Comparison of ENCODE assay signal across 34 cellular contexts in genomic region chr12:71867131-71867530, GRCh38.
"Had no signal": no experiment of that assay in that cellular context is flagged by ENCODE, and none has a peak within 500 bp of the region (broad histone marks: within the 10 kb centered on the region; RNA-seq: fewer than 3 reads in every experiment).

No MANE protein-coding gene starts in this region.

- H3K27me3 Mint-ChIP-seq: activated CD8-positive, alpha-beta T cell treated with anti-CD3 and anti-CD28 coated beads for 36 hours; activated naive CD4-positive, alpha-beta T cell treated with anti-CD3 and anti-CD28 coated beads, Interleukin-2, amount 50 U/mL, for 24 hours; activated naive CD8-positive, alpha-beta T cell treated with anti-CD3 and anti-CD28 coated beads, Interleukin-2, amount 10 ng/mL, durations not matched to agents 7 days and 5 days had no signal

- H3K9me3 Mint-ChIP-seq: activated naive CD4-positive, alpha-beta T cell treated with anti-CD3 and anti-CD28 coated beads, Interleukin-2, amount 50 U/mL, for 24 hours had no signal

- H3K4me3 ChIP-seq: body of pancreas, breast epithelium, K562, MG63, Peyer's patch had no signal

- DNase-seq: activated CD4-positive, alpha-beta T cell treated with anti-CD3 and anti-CD28 coated beads for 1 hour; activated CD4-positive, alpha-beta T cell treated with anti-CD3 and anti-CD28 coated beads for 48 hours; activated CD4-positive, CD25-positive, alpha-beta regulatory T cell; activated CD8-positive, alpha-beta T cell treated with anti-CD3 and anti-CD28 coated beads for 36 hours; activated gamma-delta T cell; activated naive CD4-positive, alpha-beta T cell treated with Interleukin-2 at 50 U/mL for 16 hours; activated naive CD8-positive, alpha-beta T cell treated with anti-CD3 and anti-CD28 coated beads, Interleukin-2, amount 10 ng/mL, durations not matched to agents 7 days and 5 days; activated T-cell treated with anti-CD3 and anti-CD28 coated beads, Interleukin-2, amount 50 U/mL, for 1 hour; activated T-cell treated with anti-CD3 and anti-CD28 coated beads, Interleukin-2, amount 50 U/mL, for 72 hours; body of pancreas; caudate nucleus; cerebellar nuclear complex; MG63; NCI-H1048; NCI-H1105 treated with DMSO at 0.1 percent for 48 hours; NCI-H1436 treated with DMSO at 0.1 percent for 48 hours; NCI-H1694 treated with DMSO at 0.1 percent for 48 hours; NCI-H2029; NCI-H2171; NCI-H446; NCI-H510A treated with DMSO at 0.1 percent for 48 hours; PC-3; Peyer's patch; SIG-M5; SW 1271; T-helper 1 cell; T1000; WERI-Rb-1 had no signal

- H3K4me1 ChIP-seq: breast epithelium had no signal

- H3K27ac Mint-ChIP-seq: activated CD8-positive, alpha-beta T cell treated with anti-CD3 and anti-CD28 coated beads for 36 hours; activated naive CD8-positive, alpha-beta T cell treated with anti-CD3 and anti-CD28 coated beads, Interleukin-2, amount 10 ng/mL, durations not matched to agents 7 days and 5 days; activated T-helper 2 cell treated with anti-CD3 and anti-CD28 coated beads, Interferon-gamma antibody, Interleukin-2, Interleukin-4, amounts not matched to agents 10 μg/mL and 5 μg/mL and 100 μg/mL, durations not matched to agents 14 hours and 24 hours and 36 hours had no signal

- H3K4me3 Mint-ChIP-seq: activated CD8-positive, alpha-beta T cell treated with anti-CD3 and anti-CD28 coated beads for 36 hours; activated naive CD8-positive, alpha-beta T cell treated with anti-CD3 and anti-CD28 coated beads, Interleukin-2, amount 10 ng/mL, durations not matched to agents 7 days and 5 days; activated T-cell treated with anti-CD3 and anti-CD28 coated beads, Interleukin-2, amount 50 U/mL, for 72 hours had no signal

- H3K27ac ChIP-seq: body of pancreas, breast epithelium, Peyer's patch, RWPE1, WERI-Rb-1 had no signal

- H3K27me3 ChIP-seq: body of pancreas, breast epithelium, MG63, Peyer's patch had no signal

- H3K36me3 ChIP-seq: breast epithelium had no signal

- ATAC-seq: activated CD8-positive, alpha-beta T cell treated with anti-CD3 and anti-CD28 coated beads for 36 hours; activated T-cell treated with anti-CD3 and anti-CD28 coated beads, Interleukin-2, amount 50 U/mL, for 72 hours; body of pancreas; PC-3; Right ventricle myocardium inferior had no signal
